Comparison of ENCODE assay signal across 1 cellular context in genomic region chr7:67696878-67697277, GRCh38.
TF ChIP-seq lines count a peak whose summit lies in the region.

No MANE protein-coding gene starts in this region.

TF ChIP-seq in A549, 52 proteins besides CTCF, POLR2A, EP300 and RAD21 (continued from another document):
- TF ChIP-seq, protein P1, sequence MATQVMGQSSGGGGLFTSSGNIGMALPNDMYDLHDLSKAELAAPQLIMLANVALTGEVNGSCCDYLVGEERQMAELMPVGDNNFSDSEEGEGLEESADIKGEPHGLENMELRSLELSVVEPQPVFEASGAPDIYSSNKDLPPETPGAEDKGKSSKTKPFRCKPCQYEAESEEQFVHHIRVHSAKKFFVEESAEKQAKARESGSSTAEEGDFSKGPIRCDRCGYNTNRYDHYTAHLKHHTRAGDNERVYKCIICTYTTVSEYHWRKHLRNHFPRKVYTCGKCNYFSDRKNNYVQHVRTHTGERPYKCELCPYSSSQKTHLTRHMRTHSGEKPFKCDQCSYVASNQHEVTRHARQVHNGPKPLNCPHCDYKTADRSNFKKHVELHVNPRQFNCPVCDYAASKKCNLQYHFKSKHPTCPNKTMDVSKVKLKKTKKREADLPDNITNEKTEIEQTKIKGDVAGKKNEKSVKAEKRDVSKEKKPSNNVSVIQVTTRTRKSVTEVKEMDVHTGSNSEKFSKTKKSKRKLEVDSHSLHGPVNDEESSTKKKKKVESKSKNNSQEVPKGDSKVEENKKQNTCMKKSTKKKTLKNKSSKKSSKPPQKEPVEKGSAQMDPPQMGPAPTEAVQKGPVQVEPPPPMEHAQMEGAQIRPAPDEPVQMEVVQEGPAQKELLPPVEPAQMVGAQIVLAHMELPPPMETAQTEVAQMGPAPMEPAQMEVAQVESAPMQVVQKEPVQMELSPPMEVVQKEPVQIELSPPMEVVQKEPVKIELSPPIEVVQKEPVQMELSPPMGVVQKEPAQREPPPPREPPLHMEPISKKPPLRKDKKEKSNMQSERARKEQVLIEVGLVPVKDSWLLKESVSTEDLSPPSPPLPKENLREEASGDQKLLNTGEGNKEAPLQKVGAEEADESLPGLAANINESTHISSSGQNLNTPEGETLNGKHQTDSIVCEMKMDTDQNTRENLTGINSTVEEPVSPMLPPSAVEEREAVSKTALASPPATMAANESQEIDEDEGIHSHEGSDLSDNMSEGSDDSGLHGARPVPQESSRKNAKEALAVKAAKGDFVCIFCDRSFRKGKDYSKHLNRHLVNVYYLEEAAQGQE (IDR thresholded peaks at IDR 0.05), result no peak
- no peak for TF ChIP-seq JUNB (IDR thresholded peaks at IDR 0.05)
- no peak for TF ChIP-seq SREBF2 (IDR thresholded peaks at IDR 0.05)
- TF ChIP-seq RCOR1 (IDR thresholded peaks at IDR 0.05; ENCODE audit: low read depth, low read length), result no peak
- TF ChIP-seq ATOH8 (CRISPR knock-in tag; IDR thresholded peaks at IDR 0.05; ENCODE audit: low read depth), result no peak
- TF ChIP-seq FOXS1 (CRISPR knock-in tag; IDR thresholded peaks at IDR 0.05), result no peak
- no peak for TF ChIP-seq ZSCAN20 (CRISPR knock-in tag; IDR thresholded peaks at IDR 0.05)
